Comparison of ENCODE assay signal across 23 cellular contexts in the genomic region with DNA sequence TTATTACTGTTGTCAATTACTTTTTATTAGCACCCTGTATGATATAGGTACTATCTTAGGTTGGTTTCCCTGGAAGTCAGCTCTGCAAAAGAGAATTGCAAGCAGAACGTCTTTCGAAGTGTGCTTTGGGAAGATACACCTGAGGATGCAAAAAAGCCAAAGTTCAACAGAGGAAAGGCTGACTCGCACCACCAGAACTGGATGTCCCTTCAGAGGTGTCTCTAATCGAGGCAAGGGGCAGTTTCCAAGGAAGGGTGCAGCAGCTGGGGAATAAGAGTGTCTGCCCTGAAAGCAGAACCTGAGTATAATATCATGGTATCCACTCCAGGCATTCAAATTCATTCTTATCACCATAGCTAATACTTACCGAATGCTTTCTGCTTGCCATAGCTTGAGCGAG.
"Had no signal": no experiment of that assay in that cellular context is flagged by ENCODE, and none has a peak within 500 bp of the region (broad histone marks: within the 10 kb centered on the region; RNA-seq: fewer than 3 reads in every experiment).

No MANE protein-coding gene starts in this region.

- H3K27me3 ChIP-seq: testis, thyroid gland, tibial nerve, upper lobe of left lung, upper lobe of right lung, uterus, vagina had no signal

- H3K36me3 ChIP-seq: stomach, suprapubic skin, thoracic aorta, thyroid gland, tibial artery, tibial nerve, transverse colon, upper lobe of left lung, upper lobe of right lung, uterus, vagina had no signal

- H3K4me1 ChIP-seq: suprapubic skin, testis, thyroid gland, tibial artery, tibial nerve, upper lobe of left lung, upper lobe of right lung, uterus, vagina had no signal

- H3K9me3 ChIP-seq: stomach, suprapubic skin, testis, thoracic aorta, thyroid gland, tibial artery, tibial nerve, transverse colon, upper lobe of left lung, upper lobe of right lung, uterus, vagina had no signal

- DNase-seq: stimulated activated CD4-positive, alpha-beta T cell treated with anti-CD3 and anti-CD28 coated beads, Interleukin-2, amount 100 ng/mL, for 48 hours; stimulated activated CD4-positive, alpha-beta T cell treated with anti-CD3 and anti-CD28 coated beads, Interleukin-4, amount 100 ng/mL, for 1 hour; stimulated activated CD4-positive, alpha-beta T cell treated with anti-CD3 and anti-CD28 coated beads, Interleukin-4, amount 100 ng/mL, for 24 hours; stimulated activated CD4-positive, alpha-beta T cell treated with anti-CD3 and anti-CD28 coated beads, Interleukin-4, amount 100 ng/mL, for 4 hours; stimulated activated CD8-positive, alpha-beta memory T cell treated with anti-CD3 and anti-CD28 coated beads, Interleukin-4, amount 100 ng/mL, for 48 hours; stimulated activated naive B cell treated with anti-CD40 and anti-IgM and Interleukin-4, amounts not matched to agents 10 μg/mL and 1 μg/mL and 100 μg/mL, for 72 hours; stimulated activated naive CD4-positive, alpha-beta T cell; stimulated activated naive CD4-positive, alpha-beta T cell treated with Interleukin-2 at 50 U/mL for 16 hours; stimulated activated naive CD8-positive, alpha-beta T cell treated with anti-CD3 and anti-CD28 coated beads, Interleukin-15, amount 100 ng/mL, for 72 hours; stimulated activated naive CD8-positive, alpha-beta T cell treated with anti-CD3 and anti-CD28 coated beads, Interleukin-15, Interleukin-2, amounts not matched to agents 100 U/mL and 50 U/mL, for 24 hours; stomach; substantia nigra; testis; thyroid gland; tibial artery; transverse colon; upper lobe of left lung; upper lobe of right lung; uterus had no signal

- H3K4me3 ChIP-seq: stomach, suprapubic skin, testis, thoracic aorta, thyroid gland, tibial artery, tibial nerve, transverse colon, upper lobe of left lung, upper lobe of right lung, uterus, vagina had no signal

- H3K27ac ChIP-seq: stomach, suprapubic skin, testis, thoracic aorta, thyroid gland, tibial artery, tibial nerve, upper lobe of left lung, upper lobe of right lung, uterus, vagina had no signal
